8 cellular contexts compared by ENCODE assay signal in the genomic region with DNA sequence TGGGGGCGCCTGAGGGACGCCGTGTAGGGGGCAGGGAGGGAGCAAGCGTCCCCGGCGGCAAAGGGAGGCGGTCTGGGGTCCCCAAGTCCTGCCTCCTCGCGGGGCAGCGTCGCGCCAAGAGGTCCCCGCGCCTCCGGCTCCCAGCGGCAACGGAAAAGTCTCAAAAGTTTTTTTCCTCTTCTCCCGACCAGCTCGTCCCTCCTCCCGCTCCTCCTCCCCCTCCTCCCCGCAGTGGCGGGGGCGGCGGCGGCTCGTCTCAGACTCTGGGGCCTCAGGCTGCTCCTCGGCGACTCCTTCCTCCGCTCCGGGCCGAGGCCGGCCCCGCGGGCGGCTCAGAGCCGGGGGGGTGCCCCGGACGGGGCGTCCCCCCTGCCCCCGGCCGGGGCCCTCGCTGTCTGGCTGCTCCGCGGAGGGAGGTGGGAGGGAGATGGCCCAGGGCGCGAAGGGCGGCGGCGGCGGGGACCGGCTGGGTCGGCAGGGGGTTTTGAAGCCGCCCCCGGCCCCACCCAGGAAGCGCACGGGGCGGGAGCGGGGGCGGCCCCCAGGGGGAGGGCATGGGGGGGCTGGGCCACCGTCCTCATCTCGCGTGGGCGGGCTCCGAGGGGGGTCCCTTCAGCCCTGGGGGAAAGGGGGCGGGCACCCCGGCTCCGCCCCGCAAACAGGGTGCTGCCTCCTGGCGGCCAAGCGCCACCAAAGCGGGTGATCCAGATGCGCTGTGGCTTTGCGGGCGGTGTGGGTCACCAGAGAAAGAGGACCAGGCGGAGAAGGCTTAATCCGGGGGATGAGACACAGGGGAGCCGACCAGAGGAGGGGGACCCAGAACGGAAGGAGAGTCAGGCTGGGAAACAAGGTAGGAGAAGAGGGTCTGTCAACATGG. TPM values are rescaled to one million over a fixed set of nuclear protein-coding genes. Genes with fewer than 3 reads are reported as not detected.
A peak's percentile ranks its signal among the peaks of the same experiment; 100 is the strongest.
DNase-seq lines count a peak whose midpoint lies in the region; ATAC-seq and TF ChIP-seq lines count a peak whose summit lies in the region.

A gene (minus strand): TSS at position 457 of the 877 bp plus-strand sequence. CDS start 878 bp downstream, outside the sequence.

- intact Hi-C loops in left colon (cut with DNase I, micrococcal nuclease): no loop called here

- peak; percentile 71 for TF ChIP-seq CTCF in GM12801 (IDR thresholded peaks at IDR 0.05; ENCODE audit: extremely low read depth, insufficient read length)

- peak within 1 kb of the TSS; percentile 39 for H3K27ac ChIP-seq in cingulate gyrus (ENCODE audit: low read depth, low read length)

- ATAC-seq in HG02588 (IDR thresholded peaks at IDR 0.05; ENCODE audit: unreplicated experiment) (peak; percentile 40), left colon (peak; percentile 62), GM18858 (IDR thresholded peaks at IDR 0.05; ENCODE audit: unreplicated experiment) (no peak)

- DNase-seq in NCI-H2227 treated with DMSO at 0.1 percent for 48 hours (lab: John Stamatoyannopoulos, UW) (peak; percentile 47), left colon (peak; percentile 84 to 88)
- DNase-seq in activated CD4-positive, alpha-beta T cell treated with anti-CD3 and anti-CD28 coated beads for 4 hours: peak; percentile 97 to 98
- DNase-seq in stimulated activated CD4-positive, alpha-beta T cell treated with anti-CD3 and anti-CD28 coated beads, Interleukin-1b, Interleukin-23, amount 100 ng/mL, for 24 hours (ENCODE audit: low read depth in 4 of 4, low spot score in 1 of 4): peak; percentile 79 to 89 (median 80)

RNA-seq across cellular contexts. Expression of the gene that starts here (rescaled TPM):
- 10 to 100 TPM in 1 of 2 donors, 1 to 10 TPM in 1; 7.4 to 14.7 TPM for total RNA-seq in left colon

Comparison
In these comparisons a context has a peak if more than half of its experiments do, and no peak if none do; other contexts are left out.
1. DNase-seq: peak in every context shown above with its lines; median percentile 98 in activated CD4-positive, alpha-beta T cell treated with anti-CD3 and anti-CD28 coated beads for 4 hours; 86 in left colon; 80 in stimulated activated CD4-positive, alpha-beta T cell treated with anti-CD3 and anti-CD28 coated beads, Interleukin-1b, Interleukin-23, amount 100 ng/mL, for 24 hours; 47 in NCI-H2227 treated with DMSO at 0.1 percent for 48 hours.